Comparison of ENCODE assay signal across 36 cellular contexts in the genomic region with DNA sequence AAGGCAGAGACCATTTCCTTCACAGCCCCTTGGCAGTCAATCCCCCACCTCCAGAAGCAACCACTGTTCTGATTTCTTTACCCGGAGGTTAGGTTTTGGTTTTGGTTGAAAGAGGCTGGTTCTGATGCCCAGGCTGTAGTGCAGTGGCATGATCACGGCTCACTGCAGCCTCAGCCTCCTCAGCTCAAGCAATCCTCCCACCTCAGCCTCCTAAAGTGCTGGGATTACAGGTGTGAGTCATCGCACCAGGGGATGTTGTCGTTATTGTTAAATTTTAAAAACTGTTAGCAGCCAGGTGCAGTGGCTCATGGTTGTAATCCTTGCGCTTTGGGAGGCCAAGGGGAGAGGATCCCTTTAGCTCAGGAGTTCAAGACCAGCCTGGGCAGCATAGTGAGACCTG. TPM values are rescaled to one million over a fixed set of nuclear protein-coding genes. Genes with fewer than 3 reads are reported as not detected.
"Had no signal": no experiment of that assay in that cellular context is flagged by ENCODE, and none has a peak within 500 bp of the region (broad histone marks: within the 10 kb centered on the region; RNA-seq: fewer than 3 reads in every experiment).

No MANE protein-coding gene starts in this region.

- H3K27ac Mint-ChIP-seq: activated B cell treated with CpG ODN at 0.5 μM for 24 hours; activated CD4-positive, alpha-beta memory T cell treated with anti-CD3 and anti-CD28 coated beads for 36 hours; activated CD4-positive, alpha-beta T cell treated with anti-CD3 and anti-CD28 coated beads, Interleukin-2, amount 10 ng/mL, durations not matched to agents 24 days and 14 days; activated CD8-positive, alpha-beta T cell treated with anti-CD3 and anti-CD28 coated beads for 36 hours; activated naive CD4-positive, alpha-beta T cell treated with anti-CD3 and anti-CD28 coated beads, Interleukin-2, amount 10 ng/mL, durations not matched to agents 7 days and 5 days; activated naive CD4-positive, alpha-beta T cell treated with anti-CD3 and anti-CD28 coated beads, Interleukin-2, amount 50 U/mL, for 24 hours; activated naive CD8-positive, alpha-beta T cell; activated T-cell treated with anti-CD3 and anti-CD28 coated beads, Interleukin-2, amount 50 U/mL, for 24 hours; activated T-helper 2 cell treated with anti-CD3 and anti-CD28 coated beads, Interferon-gamma antibody, Interleukin-2, Interleukin-4, amounts not matched to agents 10 μg/mL and 5 μg/mL and 100 μg/mL, durations not matched to agents 14 hours and 24 hours and 36 hours; brain; T-helper 1 cell treated with Interleukin-12 subunit alpha and Interleukin-12 subunit beta and Interleukin-4 antibody, amounts not matched to agents 30 μg/mL and 1 μg/mL, for 36 hours; T-helper 2 cell treated with Interferon-gamma antibody and Interleukin-4, amounts not matched to agents 5 μg/mL and 100 μg/mL, for 36 hours had no signal

- H3K4me1 Mint-ChIP-seq: activated B cell treated with CpG ODN at 0.5 μM for 24 hours; activated CD4-positive, alpha-beta T cell treated with anti-CD3 and anti-CD28 coated beads, Interleukin-2, amount 10 ng/mL, durations not matched to agents 24 days and 14 days; activated naive CD4-positive, alpha-beta T cell treated with anti-CD3 and anti-CD28 coated beads, Interleukin-2, amount 10 ng/mL, durations not matched to agents 7 days and 5 days; activated naive CD4-positive, alpha-beta T cell treated with anti-CD3 and anti-CD28 coated beads, Interleukin-2, amount 50 U/mL, for 24 hours; central memory CD8-positive, alpha-beta T cell had no signal

- H3K9me3 Mint-ChIP-seq: activated B cell treated with CpG ODN at 0.5 μM for 24 hours; activated CD4-positive, alpha-beta memory T cell treated with anti-CD3 and anti-CD28 coated beads for 36 hours; activated CD4-positive, alpha-beta T cell treated with anti-CD3 and anti-CD28 coated beads, Interleukin-2, amount 10 ng/mL, durations not matched to agents 24 days and 14 days; activated CD8-positive, alpha-beta T cell treated with anti-CD3 and anti-CD28 coated beads for 36 hours; activated naive CD4-positive, alpha-beta T cell treated with anti-CD3 and anti-CD28 coated beads, Interleukin-2, amount 10 ng/mL, durations not matched to agents 7 days and 5 days; activated naive CD4-positive, alpha-beta T cell treated with anti-CD3 and anti-CD28 coated beads, Interleukin-2, amount 50 U/mL, for 24 hours; activated T-cell treated with anti-CD3 and anti-CD28 coated beads, Interleukin-2, amount 50 U/mL, for 24 hours; activated T-helper 2 cell treated with anti-CD3 and anti-CD28 coated beads, Interferon-gamma antibody, Interleukin-2, Interleukin-4, amounts not matched to agents 10 μg/mL and 5 μg/mL and 100 μg/mL, durations not matched to agents 14 hours and 24 hours and 36 hours; brain; central memory CD8-positive, alpha-beta T cell; T-helper 1 cell treated with Interleukin-12 subunit alpha and Interleukin-12 subunit beta and Interleukin-4 antibody, amounts not matched to agents 30 μg/mL and 1 μg/mL, for 36 hours; T-helper 2 cell treated with Interferon-gamma antibody and Interleukin-4, amounts not matched to agents 5 μg/mL and 100 μg/mL, for 36 hours had no signal

- H3K4me3 ChIP-seq: adrenal gland, cardiac muscle cell had no signal

- H3K9me3 ChIP-seq: adrenal gland had no signal

- H3K4me1 ChIP-seq: adrenal gland had no signal

- H3K36me3 Mint-ChIP-seq: activated CD4-positive, alpha-beta memory T cell treated with anti-CD3 and anti-CD28 coated beads for 36 hours; activated naive CD4-positive, alpha-beta T cell treated with anti-CD3 and anti-CD28 coated beads, Interleukin-2, amount 10 ng/mL, durations not matched to agents 7 days and 5 days; activated naive CD4-positive, alpha-beta T cell treated with anti-CD3 and anti-CD28 coated beads, Interleukin-2, amount 50 U/mL, for 24 hours; activated naive CD8-positive, alpha-beta T cell; brain had no signal

- H3K27ac ChIP-seq: adrenal gland, cardiac muscle cell, VCaP had no signal

- H3K27me3 Mint-ChIP-seq: activated CD4-positive, alpha-beta memory T cell treated with anti-CD3 and anti-CD28 coated beads for 36 hours; activated CD4-positive, alpha-beta T cell treated with anti-CD3 and anti-CD28 coated beads, Interleukin-2, amount 10 ng/mL, durations not matched to agents 24 days and 14 days; activated CD8-positive, alpha-beta T cell treated with anti-CD3 and anti-CD28 coated beads for 36 hours; activated naive CD4-positive, alpha-beta T cell treated with anti-CD3 and anti-CD28 coated beads, Interleukin-2, amount 50 U/mL, for 24 hours; activated naive CD8-positive, alpha-beta T cell; activated T-cell treated with anti-CD3 and anti-CD28 coated beads, Interleukin-2, amount 50 U/mL, for 24 hours; central memory CD8-positive, alpha-beta T cell had no signal

- DNase-seq: activated B cell treated with CpG ODN at 0.5 μM for 24 hours; activated CD4-positive, alpha-beta memory T cell treated with anti-CD3 and anti-CD28 coated beads for 36 hours; activated CD4-positive, alpha-beta T cell treated with anti-CD3 and anti-CD28 coated beads for 4 hours; activated CD4-positive, alpha-beta T cell treated with anti-CD3 and anti-CD28 coated beads, Interleukin-2, amount 10 ng/mL, durations not matched to agents 24 days and 14 days; activated CD4-positive, alpha-beta T cell treated with anti-CD3 and anti-CD28 coated beads, Interleukin-2, amount 50 U/mL, for 1 hour; activated CD4-positive, alpha-beta T cell treated with anti-CD3 and anti-CD28 coated beads, Interleukin-2, amount 50 U/mL, for 4 hours; activated CD4-positive, CD25-positive, alpha-beta regulatory T cell treated with anti-CD3 and anti-CD28 coated beads, Interleukin-2, amount 50 U/mL, for 72 hours; activated CD8-positive, alpha-beta memory T cell treated with anti-CD3 and anti-CD28 coated beads, Interleukin-2, amount 50 U/mL, for 4 hours; activated CD8-positive, alpha-beta T cell treated with anti-CD3 and anti-CD28 coated beads for 36 hours; activated effector memory CD4-positive, alpha-beta T cell treated with Interleukin-2 at 50 U/mL for 16 hours; activated gamma-delta T cell; activated naive CD4-positive, alpha-beta T cell treated with anti-CD3 and anti-CD28 coated beads, Interleukin-2, amount 10 ng/mL, durations not matched to agents 7 days and 5 days; activated naive CD4-positive, alpha-beta T cell treated with Interleukin-2 at 50 U/mL for 16 hours; activated T-cell treated with anti-CD3 and anti-CD28 coated beads for 4 hours; activated T-cell treated with anti-CD3 and anti-CD28 coated beads, Interleukin-2, amount 50 U/mL, for 24 hours; activated T-cell treated with anti-CD3 and anti-CD28 coated beads, Interleukin-2, amount 50 U/mL, for 48 hours; adrenal gland; amniotic stem cell; caudate nucleus; cerebellar nuclear complex; T-helper 1 cell; T-helper 2 cell; T-helper 9 cell had no signal

- H3K4me3 Mint-ChIP-seq: activated B cell treated with CpG ODN at 0.5 μM for 24 hours; activated CD4-positive, alpha-beta memory T cell treated with anti-CD3 and anti-CD28 coated beads for 36 hours; activated CD4-positive, alpha-beta T cell treated with anti-CD3 and anti-CD28 coated beads, Interleukin-2, amount 10 ng/mL, durations not matched to agents 24 days and 14 days; activated CD8-positive, alpha-beta T cell treated with anti-CD3 and anti-CD28 coated beads for 36 hours; activated naive CD4-positive, alpha-beta T cell treated with anti-CD3 and anti-CD28 coated beads, Interleukin-2, amount 10 ng/mL, durations not matched to agents 7 days and 5 days; activated naive CD4-positive, alpha-beta T cell treated with anti-CD3 and anti-CD28 coated beads, Interleukin-2, amount 50 U/mL, for 24 hours; activated naive CD8-positive, alpha-beta T cell; activated T-cell treated with anti-CD3 and anti-CD28 coated beads, Interleukin-2, amount 50 U/mL, for 24 hours; brain; central memory CD8-positive, alpha-beta T cell; T-helper 1 cell treated with Interleukin-12 subunit alpha and Interleukin-12 subunit beta and Interleukin-4 antibody, amounts not matched to agents 30 μg/mL and 1 μg/mL, for 36 hours; T-helper 2 cell treated with Interferon-gamma antibody and Interleukin-4, amounts not matched to agents 5 μg/mL and 100 μg/mL, for 36 hours had no signal

- H3K27me3 ChIP-seq: adrenal gland, cardiac muscle cell had no signal

- ATAC-seq: activated CD8-positive, alpha-beta T cell treated with anti-CD3 and anti-CD28 coated beads for 36 hours had no signal

- H3K36me3 ChIP-seq: adrenal gland, cardiac muscle cell had no signal

RNA-seq across cellular contexts. Expression of gene CTRB2, which starts 3.0 kb away (rescaled TPM):
- total RNA-seq: activated B cell treated with CpG ODN at 0.5 μM for 24 hours; activated CD4-positive, alpha-beta memory T cell treated with anti-CD3 and anti-CD28 coated beads for 36 hours; activated CD4-positive, alpha-beta T cell treated with anti-CD3 and anti-CD28 coated beads, Interleukin-2, amount 10 ng/mL, durations not matched to agents 24 days and 14 days; activated CD8-positive, alpha-beta memory T cell treated with anti-CD3 and anti-CD28 coated beads for 36 hours; activated CD8-positive, alpha-beta T cell treated with anti-CD3 and anti-CD28 coated beads for 36 hours; activated T-helper 2 cell treated with anti-CD3 and anti-CD28 coated beads, Interferon-gamma antibody, Interleukin-2, Interleukin-4, amounts not matched to agents 10 μg/mL and 5 μg/mL and 100 μg/mL, durations not matched to agents 14 hours and 24 hours and 36 hours; bronchial epithelial cell; cardiac muscle cell; chondrocyte had no signal

RNA-seq across cellular contexts. Expression of gene CTRB1, which starts 8.8 kb away (rescaled TPM):
- total RNA-seq: activated B cell treated with CpG ODN at 0.5 μM for 24 hours; activated CD4-positive, alpha-beta memory T cell treated with anti-CD3 and anti-CD28 coated beads for 36 hours; activated CD4-positive, alpha-beta T cell treated with anti-CD3 and anti-CD28 coated beads, Interleukin-2, amount 10 ng/mL, durations not matched to agents 24 days and 14 days; activated CD8-positive, alpha-beta memory T cell treated with anti-CD3 and anti-CD28 coated beads for 36 hours; activated CD8-positive, alpha-beta T cell treated with anti-CD3 and anti-CD28 coated beads for 36 hours; activated T-helper 2 cell treated with anti-CD3 and anti-CD28 coated beads, Interferon-gamma antibody, Interleukin-2, Interleukin-4, amounts not matched to agents 10 μg/mL and 5 μg/mL and 100 μg/mL, durations not matched to agents 14 hours and 24 hours and 36 hours; astrocyte; bronchial epithelial cell; cardiac muscle cell; chondrocyte had no signal

RNA-seq across cellular contexts. Expression of gene BCAR1, which starts 41.5 kb away (rescaled TPM):
- total RNA-seq: activated B cell treated with CpG ODN at 0.5 μM for 24 hours had no signal
